In genomic region chr2:152961376-152961775, GRCh38 we compare ENCODE assay signal across 23 cellular contexts.
"Had no signal": no experiment of that assay in that cellular context is flagged by ENCODE, and none has a peak within 500 bp of the region (broad histone marks: within the 10 kb centered on the region; RNA-seq: fewer than 3 reads in every experiment).

No MANE protein-coding gene starts in this region.

- H3K4me2 ChIP-seq: neural progenitor cell had no signal

- ATAC-seq: natural killer cell; pancreas; right cardiac atrium; right lobe of liver; stimulated activated effector memory CD8-positive, alpha-beta T cell treated with anti-CD3 and anti-CD28 coated beads, Interleukin-12 subunit alpha, Interleukin-12 subunit beta, amount 100 ng/mL, for 72 hours; stimulated activated naive B cell treated with anti-CD40 and anti-IgM and Interleukin-4, amounts not matched to agents 10 μg/mL and 1 μg/mL and 100 μg/mL, for 72 hours had no signal

- H3K36me3 ChIP-seq: neural progenitor cell, neutrophil, pancreas, prostate gland, right lobe of liver, sigmoid colon, stomach, thoracic aorta, thyroid gland, tibial nerve, upper lobe of left lung, vagina had no signal

- H2AFZ ChIP-seq: neural progenitor cell had no signal

- DNase-seq: natural killer cell; pancreas; right cardiac atrium; right lobe of liver; sigmoid colon; small intestine; stimulated activated CD4-positive, alpha-beta T cell treated with anti-CD3 and anti-CD28 coated beads, Interleukin-15, amount 100 ng/mL, for 24 hours; stimulated activated CD4-positive, alpha-beta T cell treated with anti-CD3 and anti-CD28 coated beads, Interleukin-2, amount 100 ng/mL, for 24 hours; stimulated activated CD4-positive, alpha-beta T cell treated with anti-CD3 and anti-CD28 coated beads, Interleukin-2, amount 100 ng/mL, for 48 hours; stimulated activated CD4-positive, alpha-beta T cell treated with anti-CD3 and anti-CD28 coated beads, Interleukin-4, amount 100 ng/mL, for 24 hours; stimulated activated naive B cell treated with anti-CD40 and anti-IgM and Interleukin-4, amounts not matched to agents 10 μg/mL and 1 μg/mL and 100 μg/mL, for 72 hours; stimulated activated naive CD4-positive, alpha-beta T cell treated with Interleukin-2 at 50 U/mL for 16 hours; stomach; thyroid gland; trophoblast cell; upper lobe of left lung had no signal

- H3K9me3 ChIP-seq: neutrophil, pancreas, prostate gland, right lobe of liver, sigmoid colon, stomach, thoracic aorta, thyroid gland, tibial nerve, upper lobe of left lung, vagina had no signal

- H3K4me1 ChIP-seq: neural progenitor cell, pancreas, prostate gland, right lobe of liver, sigmoid colon, stomach, thyroid gland, tibial nerve, upper lobe of left lung, vagina had no signal

- H3K4me3 ChIP-seq: neural progenitor cell, pancreas, prostate gland, right lobe of liver, sigmoid colon, stomach, thoracic aorta, thyroid gland, tibial nerve, upper lobe of left lung, vagina had no signal

- H3K27ac ChIP-seq: neural progenitor cell, neutrophil, pancreas, prostate gland, right lobe of liver, sigmoid colon, stomach, thoracic aorta, thyroid gland, tibial nerve, upper lobe of left lung, vagina had no signal

- H3K27me3 ChIP-seq: neural progenitor cell, neutrophil, pancreas, right lobe of liver, sigmoid colon, stomach, thyroid gland, tibial nerve, upper lobe of left lung, vagina had no signal

- H3K9ac ChIP-seq: neural progenitor cell had no signal
